Comparison of ENCODE assay signal across 19 cellular contexts in genomic region chr3:123390865-123391613, GRCh38. TPM values are rescaled to one million over a fixed set of nuclear protein-coding genes. Genes with fewer than 3 reads are reported as not detected.
DNase-seq lines count a peak whose midpoint lies in the region; ATAC-seq and TF ChIP-seq lines count a peak whose summit lies in the region.
"Had no signal": no experiment of that assay in that cellular context is flagged by ENCODE, and none has a peak within 500 bp of the region (broad histone marks: within the 10 kb centered on the region; RNA-seq: fewer than 3 reads in every experiment).

No MANE protein-coding gene starts in this region.

- CTCF ChIA-PET in HEK293 (lab: Yijun Ruan, JAX), result interaction anchor here (1.8 kb wide), 1 partner anchor 25 kb away, joined by 7 read pairs; no protein-coding TSS in a partner anchor

- POLR2A ChIA-PET in HEK293 (lab: Yijun Ruan, JAX), result no interaction called here

- no peaks in the 10 kb centered on the region for H3K27me3 ChIP-seq in stomach smooth muscle (ENCODE audit: control insufficient read depth in 1 of 2, insufficient read depth in 2 of 2, low read length in 2 of 2)
- no peaks in the 10 kb centered on the region for H3K27me3 ChIP-seq in lower lobe of right lung (ENCODE audit: low read depth)

- no peaks in the 10 kb centered on the region for H3K9me3 Mint-ChIP-seq in effector memory CD8-positive, alpha-beta T cell
- H3K9me3 Mint-ChIP-seq: stimulated activated effector memory CD8-positive, alpha-beta T cell treated with anti-CD3 and anti-CD28 coated beads, Interleukin-12 subunit alpha, Interleukin-12 subunit beta, amount 100 ng/mL, for 72 hours had no signal

- H3K4me1 ChIP-seq in HEK293 (ENCODE audit: control insufficient read depth, insufficient read depth, low read length) (no peaks in the 10 kb centered on the region), stomach smooth muscle (ENCODE audit: control insufficient read depth, insufficient read depth, low read length) (peaks cover 87% of the 10 kb centered on the region), lower lobe of right lung (no peaks in the 10 kb centered on the region)

- no peak overlapping the region for H3K27ac ChIP-seq in HEK293 (ENCODE audit: extremely low read depth, low read depth, low read length)
- H3K27ac ChIP-seq in SK-N-MC, result peak overlapping the region; percentile 34
- H3K27ac ChIP-seq in stomach smooth muscle (ENCODE audit: low read length), result peak overlapping the region; percentile 96
- H3K27ac ChIP-seq in lower lobe of right lung, result no peak overlapping the region

- H3K9ac ChIP-seq in SK-N-MC (ENCODE audit: insufficient read length), result no peak overlapping the region
- H3K9ac ChIP-seq in stomach smooth muscle (ENCODE audit: low read length in 2 of 2), result peak overlapping the region; percentile 24 to 51

- H3K4me1 Mint-ChIP-seq in effector memory CD8-positive, alpha-beta T cell (ENCODE audit: low read depth in 2 of 2), result no peaks in the 10 kb centered on the region
- H3K4me1 Mint-ChIP-seq: CD4-positive, CD25-positive, alpha-beta regulatory T cell; stimulated activated effector memory CD8-positive, alpha-beta T cell treated with anti-CD3 and anti-CD28 coated beads, Interleukin-12 subunit alpha, Interleukin-12 subunit beta, amount 100 ng/mL, for 72 hours had no signal

- TF ChIP-seq CTCF in HEK293 (tag by site-specific recombination; IDR thresholded peaks at IDR 0.05) (no peak), lower lobe of right lung (IDR thresholded peaks at IDR 0.05) (no peak)

- peaks cover 2% of the 10 kb centered on the region for H3K36me3 Mint-ChIP-seq in effector memory CD8-positive, alpha-beta T cell (ENCODE audit: insufficient read depth)
- H3K36me3 Mint-ChIP-seq: CD4-positive, CD25-positive, alpha-beta regulatory T cell; stimulated activated effector memory CD8-positive, alpha-beta T cell treated with anti-CD3 and anti-CD28 coated beads, Interleukin-12 subunit alpha, Interleukin-12 subunit beta, amount 100 ng/mL, for 72 hours had no signal

- no peak for DNase-seq in SK-N-MC (ENCODE audit: low read depth, low spot score)
- no peak for DNase-seq in left ventricle myocardium superior
- no peak for DNase-seq in lower lobe of right lung
- no peak for DNase-seq in effector memory CD8-positive, alpha-beta T cell
- DNase-seq: activated CD4-positive, alpha-beta T cell treated with anti-CD3 and anti-CD28 coated beads for 48 hours; CD4-positive, CD25-positive, alpha-beta regulatory T cell; effector CD4-positive, alpha-beta T cell; islet precursor cell; KG1; NCI-H1436 treated with DMSO at 0.1 percent for 48 hours; NCI-H510A treated with DMSO at 0.1 percent for 48 hours; stimulated activated CD4-positive, alpha-beta T cell treated with anti-CD3 and anti-CD28 coated beads, Interleukin-4, amount 100 ng/mL, for 24 hours; T-helper 9 cell had no signal

- no peak overlapping the region for H3K4me3 Mint-ChIP-seq in effector memory CD8-positive, alpha-beta T cell
- H3K4me3 Mint-ChIP-seq: CD4-positive, CD25-positive, alpha-beta regulatory T cell; stimulated activated effector memory CD8-positive, alpha-beta T cell treated with anti-CD3 and anti-CD28 coated beads, Interleukin-12 subunit alpha, Interleukin-12 subunit beta, amount 100 ng/mL, for 72 hours had no signal

- ATAC-seq in left ventricle myocardium superior (peak; percentile 9), lower lobe of right lung (no peak), GM19455 (IDR thresholded peaks at IDR 0.05; ENCODE audit: unreplicated experiment) (no peak), GM18520 (IDR thresholded peaks at IDR 0.05; ENCODE audit: unreplicated experiment) (no peak)
- ATAC-seq in effector memory CD8-positive, alpha-beta T cell (replicated peaks), result no peak
- ATAC-seq: stimulated activated effector memory CD8-positive, alpha-beta T cell treated with anti-CD3 and anti-CD28 coated beads, Interleukin-12 subunit alpha, Interleukin-12 subunit beta, amount 100 ng/mL, for 72 hours had no signal

- H3K9me3 ChIP-seq in HEK293 (ENCODE audit: control insufficient read depth, insufficient read depth, low read depth, low read length) (no peaks in the 10 kb centered on the region), SK-N-MC (ENCODE audit: low read depth, low read length) (no peaks in the 10 kb centered on the region), stomach smooth muscle (ENCODE audit: control insufficient read depth in 2 of 2, low read length in 2 of 2) (no peaks in the 10 kb centered on the region), lower lobe of right lung (no peaks in the 10 kb centered on the region)

- no peak overlapping the region for H3K27ac Mint-ChIP-seq in effector memory CD8-positive, alpha-beta T cell
- H3K27ac Mint-ChIP-seq: CD4-positive, CD25-positive, alpha-beta regulatory T cell; stimulated activated effector memory CD8-positive, alpha-beta T cell treated with anti-CD3 and anti-CD28 coated beads, Interleukin-12 subunit alpha, Interleukin-12 subunit beta, amount 100 ng/mL, for 72 hours had no signal

- peaks cover 43 to 65% of the 10 kb centered on the region in 2 donors for H3K27me3 Mint-ChIP-seq in effector memory CD8-positive, alpha-beta T cell

- H3K4me3 ChIP-seq in HEK293 (ENCODE audit: low read depth, low read length), result no peak overlapping the region
- H3K4me3 ChIP-seq in SK-N-MC, result no peak overlapping the region
- H3K4me3 ChIP-seq in stomach smooth muscle (ENCODE audit: low read length in 2 of 2), result no peak overlapping the region
- H3K4me3 ChIP-seq in lower lobe of right lung, result no peak overlapping the region

- H3K36me3 ChIP-seq in HEK293 (ENCODE audit: control insufficient read depth in 2 of 2, insufficient read depth in 1 of 2, low read length in 2 of 2) (no peaks in the 10 kb centered on the region), SK-N-MC (ENCODE audit: insufficient read depth, low read length) (no peaks in the 10 kb centered on the region), stomach smooth muscle (ENCODE audit: control insufficient read depth in 2 of 2, insufficient read depth in 2 of 2, low read length in 2 of 2) (peaks cover 0 to 4% of the 10 kb centered on the region in 2 donors), lower lobe of right lung (no peaks in the 10 kb centered on the region)

- intact Hi-C loops in left ventricle myocardium superior (cut with micrococcal nuclease), result no loop called here
- intact Hi-C loops in lower lobe of right lung (cut with DNase I), result no loop called here

TF ChIP-seq in HEK293, 187 proteins besides CTCF, POLR2A, EP300 and RAD21:
- TF ChIP-seq ZNF37A (tag by site-specific recombination; IDR thresholded peaks at IDR 0.05) (no peak), ZIC2 (tag by site-specific recombination; IDR thresholded peaks at IDR 0.05) (peak; percentile 72), KLF9 (tag by site-specific recombination; IDR thresholded peaks at IDR 0.05; ENCODE audit: low read depth) (no peak), ZNF324 (tag by site-specific recombination; IDR thresholded peaks at IDR 0.05) (no peak)
- TF ChIP-seq, protein P1, sequence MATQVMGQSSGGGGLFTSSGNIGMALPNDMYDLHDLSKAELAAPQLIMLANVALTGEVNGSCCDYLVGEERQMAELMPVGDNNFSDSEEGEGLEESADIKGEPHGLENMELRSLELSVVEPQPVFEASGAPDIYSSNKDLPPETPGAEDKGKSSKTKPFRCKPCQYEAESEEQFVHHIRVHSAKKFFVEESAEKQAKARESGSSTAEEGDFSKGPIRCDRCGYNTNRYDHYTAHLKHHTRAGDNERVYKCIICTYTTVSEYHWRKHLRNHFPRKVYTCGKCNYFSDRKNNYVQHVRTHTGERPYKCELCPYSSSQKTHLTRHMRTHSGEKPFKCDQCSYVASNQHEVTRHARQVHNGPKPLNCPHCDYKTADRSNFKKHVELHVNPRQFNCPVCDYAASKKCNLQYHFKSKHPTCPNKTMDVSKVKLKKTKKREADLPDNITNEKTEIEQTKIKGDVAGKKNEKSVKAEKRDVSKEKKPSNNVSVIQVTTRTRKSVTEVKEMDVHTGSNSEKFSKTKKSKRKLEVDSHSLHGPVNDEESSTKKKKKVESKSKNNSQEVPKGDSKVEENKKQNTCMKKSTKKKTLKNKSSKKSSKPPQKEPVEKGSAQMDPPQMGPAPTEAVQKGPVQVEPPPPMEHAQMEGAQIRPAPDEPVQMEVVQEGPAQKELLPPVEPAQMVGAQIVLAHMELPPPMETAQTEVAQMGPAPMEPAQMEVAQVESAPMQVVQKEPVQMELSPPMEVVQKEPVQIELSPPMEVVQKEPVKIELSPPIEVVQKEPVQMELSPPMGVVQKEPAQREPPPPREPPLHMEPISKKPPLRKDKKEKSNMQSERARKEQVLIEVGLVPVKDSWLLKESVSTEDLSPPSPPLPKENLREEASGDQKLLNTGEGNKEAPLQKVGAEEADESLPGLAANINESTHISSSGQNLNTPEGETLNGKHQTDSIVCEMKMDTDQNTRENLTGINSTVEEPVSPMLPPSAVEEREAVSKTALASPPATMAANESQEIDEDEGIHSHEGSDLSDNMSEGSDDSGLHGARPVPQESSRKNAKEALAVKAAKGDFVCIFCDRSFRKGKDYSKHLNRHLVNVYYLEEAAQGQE (tag by site-specific recombination; IDR thresholded peaks at IDR 0.05), result no peak

RNA-seq across cellular contexts. Expression of gene ADCY5, which starts 57.9 kb away (rescaled TPM):
- total RNA-seq in left ventricle myocardium superior (273 TPM), lower lobe of right lung (5.6 TPM)
- total RNA-seq: CD4-positive, CD25-positive, alpha-beta regulatory T cell; glomerular endothelial cell had no signal

Comparison
In these comparisons a context has a peak if more than half of its experiments do, and no peak if none do; other contexts are left out.
1. H3K27ac ChIP-seq: peak in SK-N-MC (single experiment) and stomach smooth muscle (single experiment); none in HEK293 (single experiment) and lower lobe of right lung (single experiment).
2. RNA of gene ADCY5, which starts 57.9 kb away (total RNA-seq): 273 TPM in left ventricle myocardium superior (single experiment); 5.6 TPM in lower lobe of right lung (single experiment); every median in the first group is over 10 times any median in the second.